In the genomic region with DNA sequence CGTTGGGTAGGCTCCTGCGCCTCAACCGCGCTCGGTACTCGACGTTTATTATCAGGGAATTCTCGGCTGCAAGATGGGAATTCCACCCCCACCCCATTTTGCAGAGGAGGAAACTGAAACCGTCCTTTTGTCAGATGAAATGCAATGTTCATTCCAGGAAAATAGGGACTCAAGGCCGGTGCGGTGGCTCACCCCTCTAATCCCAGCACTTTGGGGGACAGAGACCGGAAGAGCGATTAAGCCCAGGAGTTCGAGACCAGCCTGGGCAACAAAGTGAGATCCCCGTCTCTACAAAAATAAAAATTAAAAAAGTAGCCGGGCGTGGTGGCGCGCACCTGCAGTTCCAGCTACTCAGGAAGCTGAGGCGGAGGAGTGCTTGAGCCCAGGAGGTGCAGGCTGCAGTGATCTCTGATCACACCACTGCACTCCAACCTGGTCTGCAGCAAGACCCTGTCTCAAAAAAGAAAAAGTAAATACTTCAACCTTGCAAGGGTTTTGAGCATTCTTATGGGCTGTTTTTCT, we compare ENCODE assay signal across 8 cellular contexts. TPM values are rescaled to one million over a fixed set of nuclear protein-coding genes. Genes with fewer than 3 reads are reported as not detected.
DNase-seq lines count a peak whose midpoint lies in the region; ATAC-seq, FAIRE-seq and TF ChIP-seq lines count a peak whose summit lies in the region.

No MANE protein-coding gene starts in this region.

- peak; percentile 17 for DNase-seq in activated CD4-positive, alpha-beta T cell treated with anti-CD3 and anti-CD28 coated beads for 48 hours
- DNase-seq in activated CD4-positive, alpha-beta T cell treated with anti-CD3 and anti-CD28 coated beads, Interleukin-2, amount 50 U/mL, for 1 hour: no peak
- no peak for DNase-seq in activated T-helper 2 cell treated with anti-CD3 and anti-CD28 coated beads, Interferon-gamma antibody, Interleukin-2, Interleukin-4, amounts not matched to agents 10 μg/mL and 5 μg/mL and 100 μg/mL, durations not matched to agents 14 hours and 24 hours and 36 hours (ENCODE audit: low spot score)
- DNase-seq in keratinocyte (ENCODE audit: low read depth, low spot score): no peak
- DNase-seq in GM19240 (ENCODE audit: insufficient read length, low spot score): no peak
- no peak for DNase-seq in DMS79 treated with DMSO at 0.1 percent for 48 hours (lab: John Stamatoyannopoulos, UW)

- intact Hi-C loops in activated T-helper 2 cell treated with anti-CD3 and anti-CD28 coated beads, Interferon-gamma antibody, Interleukin-2, Interleukin-4, amounts not matched to agents 10 μg/mL and 5 μg/mL and 100 μg/mL, durations not matched to agents 14 hours and 24 hours and 36 hours (cut with micrococcal nuclease): loop anchor here (1.0 to 5.0 kb wide), 3 partner anchors 48 to 197 kb away; partner anchors contain the start of gene EIF4H

- peaks cover 15% of the 10 kb centered on the region for H3K79me2 ChIP-seq in keratinocyte (ENCODE audit: control insufficient read depth, insufficient read depth, low read length)

- peak overlapping the region; percentile 85 for H2AFZ ChIP-seq in keratinocyte (ENCODE audit: control insufficient read depth, low read length)

- H3K4me3 ChIP-seq in keratinocyte (ENCODE audit: control insufficient read depth in 2 of 3, extremely low read depth in 1 of 3, insufficient read depth in 2 of 3, low read depth in 1 of 3, low read length in 3 of 3): peak overlapping the region; percentile 68 to 98 (median 89)

- no peaks in the 10 kb centered on the region for H3K9me1 ChIP-seq in keratinocyte (ENCODE audit: control insufficient read depth, extremely low read depth, insufficient read depth, low read length)

- peak overlapping the region; percentile 72 for H3K4me2 ChIP-seq in keratinocyte (ENCODE audit: control insufficient read depth, extremely low read depth, insufficient read depth, low read depth, low read length)

- peak overlapping the region; percentile 96 for H3K4me3 Mint-ChIP-seq in activated T-helper 2 cell treated with anti-CD3 and anti-CD28 coated beads, Interferon-gamma antibody, Interleukin-2, Interleukin-4, amounts not matched to agents 10 μg/mL and 5 μg/mL and 100 μg/mL, durations not matched to agents 14 hours and 24 hours and 36 hours (ENCODE audit: low read depth)

- peak overlapping the region; percentile 85 for H3K9ac ChIP-seq in keratinocyte (ENCODE audit: control insufficient read depth, extremely low read depth, insufficient read depth, low read length)

- no peak for ATAC-seq in HG03097 (IDR thresholded peaks at IDR 0.05; ENCODE audit: low FRiP score, unreplicated experiment)

- no peaks in the 10 kb centered on the region for H3K9me3 ChIP-seq in keratinocyte (ENCODE audit: control insufficient read depth, low read depth, low read length)

- H3K27me3 ChIP-seq in keratinocyte (ENCODE audit: control insufficient read depth, extremely low read depth, insufficient read depth, low read length): no peaks in the 10 kb centered on the region

- H4K20me1 ChIP-seq in keratinocyte (ENCODE audit: control insufficient read depth, extremely low read depth, insufficient read depth, low read length): no peaks in the 10 kb centered on the region

- peak overlapping the region; percentile 91 for H3K27ac Mint-ChIP-seq in activated T-helper 2 cell treated with anti-CD3 and anti-CD28 coated beads, Interferon-gamma antibody, Interleukin-2, Interleukin-4, amounts not matched to agents 10 μg/mL and 5 μg/mL and 100 μg/mL, durations not matched to agents 14 hours and 24 hours and 36 hours

- H3K36me3 ChIP-seq in keratinocyte (ENCODE audit: control insufficient read depth in 2 of 2, extremely low read depth in 1 of 2, insufficient read depth in 2 of 2, low read length in 2 of 2): peaks cover 4 to 7% of the 10 kb centered on the region in 2 experiments

- peak overlapping the region; percentile 74 for H3K27ac ChIP-seq in keratinocyte (ENCODE audit: control insufficient read depth, insufficient read depth, low read length)
- H3K27ac ChIP-seq in temporal lobe (ENCODE audit: low read depth, low read length): peak overlapping the region; percentile 89

- H3K4me1 ChIP-seq in keratinocyte (ENCODE audit: control insufficient read depth, extremely low read depth, insufficient read depth, low read length): peaks cover 8% of the 10 kb centered on the region

- peaks cover 17% of the 10 kb centered on the region for H3K4me1 Mint-ChIP-seq in activated T-helper 2 cell treated with anti-CD3 and anti-CD28 coated beads, Interferon-gamma antibody, Interleukin-2, Interleukin-4, amounts not matched to agents 10 μg/mL and 5 μg/mL and 100 μg/mL, durations not matched to agents 14 hours and 24 hours and 36 hours (ENCODE audit: low read depth)

- no peak for TF ChIP-seq CTCF in keratinocyte (optimal IDR thresholded peaks at IDR 0.05 in 1 of 3, IDR thresholded peaks at IDR 0.05 in 1 of 3, conservative IDR thresholded peaks at IDR 0.05 in 1 of 3; ENCODE audit: extremely low read depth in 1 of 3, insufficient read depth in 2 of 3, low read length in 3 of 3)

- FAIRE-seq in keratinocyte (lab: Jason Lieb, UNC): no peak

- peaks cover 24% of the 10 kb centered on the region for H3K36me3 Mint-ChIP-seq in activated T-helper 2 cell treated with anti-CD3 and anti-CD28 coated beads, Interferon-gamma antibody, Interleukin-2, Interleukin-4, amounts not matched to agents 10 μg/mL and 5 μg/mL and 100 μg/mL, durations not matched to agents 14 hours and 24 hours and 36 hours (ENCODE audit: low read depth)

- no peaks in the 10 kb centered on the region for H3K27me3 Mint-ChIP-seq in activated T-helper 2 cell treated with anti-CD3 and anti-CD28 coated beads, Interferon-gamma antibody, Interleukin-2, Interleukin-4, amounts not matched to agents 10 μg/mL and 5 μg/mL and 100 μg/mL, durations not matched to agents 14 hours and 24 hours and 36 hours (ENCODE audit: low read depth)

- dilution Hi-C loops in keratinocyte (cut with MboI; ENCODE audit: extremely low pct_ligation_motif_present, low sequenced_read_pairs): no loop called here

- no peaks in the 10 kb centered on the region for H3K9me3 Mint-ChIP-seq in activated T-helper 2 cell treated with anti-CD3 and anti-CD28 coated beads, Interferon-gamma antibody, Interleukin-2, Interleukin-4, amounts not matched to agents 10 μg/mL and 5 μg/mL and 100 μg/mL, durations not matched to agents 14 hours and 24 hours and 36 hours

RNA-seq across cellular contexts. Expression of gene RFC2, which starts 0.7 kb away (rescaled TPM):
- total RNA-seq in activated T-helper 2 cell treated with anti-CD3 and anti-CD28 coated beads, Interferon-gamma antibody, Interleukin-2, Interleukin-4, amounts not matched to agents 10 μg/mL and 5 μg/mL and 100 μg/mL, durations not matched to agents 14 hours and 24 hours and 36 hours: 82.9 and 85.2 TPM in 2 replicates
- 14.5 to 24.9 TPM (median 24.7 TPM) in 3 replicates for polyA plus RNA-seq in keratinocyte
- 12.6 TPM for polyA plus RNA-seq in keratinocyte (2011; ENCODE audit: low read depth)
- 15.3 and 16.2 TPM in 2 replicates for polyA plus RNA-seq in keratinocyte (2011; cell fraction: cytosol; rRNA removed)
- polyA plus RNA-seq in keratinocyte (2011; cell fraction: nucleus; rRNA removed): 10.3 and 11.2 TPM in 2 replicates
- polyA plus RNA-seq in keratinocyte (2012; ENCODE audit: low replicate concordance): 8.9 and 30.6 TPM in 2 replicates
- 18.9 to 38.2 TPM (median 29.1 TPM) in 3 replicates for polyA minus RNA-seq in keratinocyte
- polyA minus RNA-seq in keratinocyte (2011; cell fraction: cytosol; rRNA and poly(A)+ RNA removed): 11.1 TPM
- polyA minus RNA-seq in keratinocyte (2011; cell fraction: nucleus; rRNA and poly(A)+ RNA removed): 4.7 and 8.5 TPM in 2 replicates
- 15.7 TPM for total RNA-seq in temporal lobe

RNA-seq across cellular contexts. Expression of gene CLIP2, which starts 34.3 kb away (rescaled TPM):
- total RNA-seq in activated T-helper 2 cell treated with anti-CD3 and anti-CD28 coated beads, Interferon-gamma antibody, Interleukin-2, Interleukin-4, amounts not matched to agents 10 μg/mL and 5 μg/mL and 100 μg/mL, durations not matched to agents 14 hours and 24 hours and 36 hours: 2.1 and 2.7 TPM in 2 replicates
- 2.6 to 4.1 TPM (median 3.8 TPM) in 3 replicates for polyA plus RNA-seq in keratinocyte
- polyA plus RNA-seq in keratinocyte (2011; ENCODE audit: low read depth): 20.4 TPM
- 2.1 and 5.5 TPM in 2 replicates for polyA plus RNA-seq in keratinocyte (2011; cell fraction: cytosol; rRNA removed)
- 8.1 and 12.2 TPM in 2 replicates for polyA plus RNA-seq in keratinocyte (2011; cell fraction: nucleus; rRNA removed)
- polyA plus RNA-seq in keratinocyte (2012; ENCODE audit: low replicate concordance): 8.4 and 18.0 TPM in 2 replicates
- 5.5 to 21.8 TPM (median 5.9 TPM) in 3 replicates for polyA minus RNA-seq in keratinocyte
- polyA minus RNA-seq in keratinocyte (2011; cell fraction: cytosol; rRNA and poly(A)+ RNA removed): 10.0 TPM
- polyA minus RNA-seq in keratinocyte (2011; cell fraction: nucleus; rRNA and poly(A)+ RNA removed): 9.7 and 13.0 TPM in 2 replicates
- total RNA-seq in temporal lobe: 119 TPM

RNA-seq across cellular contexts. Expression of gene LAT2, which starts 45.1 kb away (rescaled TPM):
- 20.2 and 22.2 TPM in 2 replicates for total RNA-seq in activated T-helper 2 cell treated with anti-CD3 and anti-CD28 coated beads, Interferon-gamma antibody, Interleukin-2, Interleukin-4, amounts not matched to agents 10 μg/mL and 5 μg/mL and 100 μg/mL, durations not matched to agents 14 hours and 24 hours and 36 hours
- 0.49 to 0.82 TPM (median 0.63 TPM) in 3 replicates for polyA plus RNA-seq in keratinocyte
- polyA plus RNA-seq in keratinocyte (2011; ENCODE audit: low read depth): 1.1 TPM
- 0.33 and 0.39 TPM in 2 replicates for polyA plus RNA-seq in keratinocyte (2011; cell fraction: cytosol; rRNA removed)
- 3.9 TPM in 2 replicates for polyA plus RNA-seq in keratinocyte (2011; cell fraction: nucleus; rRNA removed)
- polyA plus RNA-seq in keratinocyte (2012; ENCODE audit: low replicate concordance): 0.61 and 2.0 TPM in 2 replicates
- polyA minus RNA-seq in keratinocyte: 0.16 to 1.8 TPM (median 1.4 TPM) in 3 replicates
- polyA minus RNA-seq in keratinocyte (2011; cell fraction: cytosol; rRNA and poly(A)+ RNA removed): not detected
- polyA minus RNA-seq in keratinocyte (2011; cell fraction: nucleus; rRNA and poly(A)+ RNA removed): 1.5 and 2.6 TPM in 2 replicates
- total RNA-seq in temporal lobe: 0.98 TPM

Comparison
In these comparisons a context has a peak if more than half of its experiments do, and no peak if none do; other contexts are left out.
1. RNA of gene CLIP2, which starts 34.3 kb away (total RNA-seq): 119 TPM in temporal lobe (single experiment); 2.1 to 2.7 TPM in activated T-helper 2 cell treated with anti-CD3 and anti-CD28 coated beads, Interferon-gamma antibody, Interleukin-2, Interleukin-4, amounts not matched to agents 10 μg/mL and 5 μg/mL and 100 μg/mL, durations not matched to agents 14 hours and 24 hours and 36 hours; every median in the first group is over 10 times any median in the second.
2. RNA of gene LAT2, which starts 45.1 kb away (total RNA-seq): 20.2 to 22.2 TPM in activated T-helper 2 cell treated with anti-CD3 and anti-CD28 coated beads, Interferon-gamma antibody, Interleukin-2, Interleukin-4, amounts not matched to agents 10 μg/mL and 5 μg/mL and 100 μg/mL, durations not matched to agents 14 hours and 24 hours and 36 hours; 0.98 TPM in temporal lobe (single experiment); every median in the first group is over 10 times any median in the second.